2 cellular contexts compared by ENCODE assay signal in the genomic region with DNA sequence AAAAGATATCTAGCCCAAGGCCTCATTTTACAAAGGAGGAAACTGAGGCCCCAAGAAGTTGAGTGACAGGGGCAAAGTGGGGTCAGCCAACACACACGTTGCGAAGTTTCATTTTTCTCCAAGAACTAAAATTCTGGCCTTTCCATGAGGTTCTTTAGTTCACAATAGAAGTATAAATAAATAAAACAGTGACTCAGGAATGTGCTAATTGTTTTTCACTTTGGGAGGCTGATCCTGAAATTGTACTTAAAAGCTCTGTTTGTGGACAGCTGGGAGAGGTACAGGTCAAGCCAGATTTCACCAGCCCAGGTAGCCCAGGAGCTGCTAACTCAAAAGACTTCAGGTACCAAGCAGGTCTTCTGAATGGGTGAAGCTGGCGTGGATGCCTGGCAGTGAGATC.
TF ChIP-seq lines count a peak whose summit lies in the region.

No MANE protein-coding gene starts in this region.

TF ChIP-seq in IMR-90, 13 proteins besides CTCF, POLR2A, EP300 and RAD21:
- no peak for TF ChIP-seq NFE2L2 (IDR thresholded peaks at IDR 0.05; ENCODE audit: low read depth, low read length)
- no peak for TF ChIP-seq MAFK (IDR thresholded peaks at IDR 0.05; ENCODE audit: low read depth, low read length)
- TF ChIP-seq CHD1 (IDR thresholded peaks at IDR 0.05; ENCODE audit: low read depth, low read length): no peak
- TF ChIP-seq FOS (IDR thresholded peaks at IDR 0.05; ENCODE audit: low read depth, low read length): no peak
- TF ChIP-seq RCOR1 (IDR thresholded peaks at IDR 0.05; ENCODE audit: insufficient replicate concordance, low read length): no peak
- TF ChIP-seq, protein P1, sequence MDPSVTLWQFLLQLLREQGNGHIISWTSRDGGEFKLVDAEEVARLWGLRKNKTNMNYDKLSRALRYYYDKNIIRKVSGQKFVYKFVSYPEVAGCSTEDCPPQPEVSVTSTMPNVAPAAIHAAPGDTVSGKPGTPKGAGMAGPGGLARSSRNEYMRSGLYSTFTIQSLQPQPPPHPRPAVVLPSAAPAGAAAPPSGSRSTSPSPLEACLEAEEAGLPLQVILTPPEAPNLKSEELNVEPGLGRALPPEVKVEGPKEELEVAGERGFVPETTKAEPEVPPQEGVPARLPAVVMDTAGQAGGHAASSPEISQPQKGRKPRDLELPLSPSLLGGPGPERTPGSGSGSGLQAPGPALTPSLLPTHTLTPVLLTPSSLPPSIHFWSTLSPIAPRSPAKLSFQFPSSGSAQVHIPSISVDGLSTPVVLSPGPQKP (IDR thresholded peaks at IDR 0.05; ENCODE audit: borderline replicate concordance, low read depth, low read length): no peak
- TF ChIP-seq MAZ (IDR thresholded peaks at IDR 0.05; ENCODE audit: borderline replicate concordance, low read depth, low read length): no peak
- TF ChIP-seq BHLHE40 (IDR thresholded peaks at IDR 0.05; ENCODE audit: low read depth, low read length): no peak
- TF ChIP-seq CEBPB (IDR thresholded peaks at IDR 0.05; ENCODE audit: low read depth, low read length): no peak
- TF ChIP-seq SMC3 (IDR thresholded peaks at IDR 0.05; ENCODE audit: low read depth, low read length): no peak
- no peak for TF ChIP-seq RFX5 (IDR thresholded peaks at IDR 0.05; ENCODE audit: low read depth, low read length)
- no peak for TF ChIP-seq MXI1 (IDR thresholded peaks at IDR 0.05; ENCODE audit: borderline replicate concordance, low read depth, low read length)
- TF ChIP-seq, protein P2, sequence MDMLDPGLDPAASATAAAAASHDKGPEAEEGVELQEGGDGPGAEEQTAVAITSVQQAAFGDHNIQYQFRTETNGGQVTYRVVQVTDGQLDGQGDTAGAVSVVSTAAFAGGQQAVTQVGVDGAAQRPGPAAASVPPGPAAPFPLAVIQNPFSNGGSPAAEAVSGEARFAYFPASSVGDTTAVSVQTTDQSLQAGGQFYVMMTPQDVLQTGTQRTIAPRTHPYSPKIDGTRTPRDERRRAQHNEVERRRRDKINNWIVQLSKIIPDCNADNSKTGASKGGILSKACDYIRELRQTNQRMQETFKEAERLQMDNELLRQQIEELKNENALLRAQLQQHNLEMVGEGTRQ (IDR thresholded peaks at IDR 0.05; ENCODE audit: low read depth, low read length): no peak
TF ChIP-seq in IMR-90: peak in this region for 0.

TF ChIP-seq in endothelial cell of umbilical vein, 7 proteins besides CTCF, POLR2A, EP300 and RAD21:
- TF ChIP-seq POLR2AphosphoS5 (IDR thresholded peaks at IDR 0.05; ENCODE audit: insufficient read depth, low read depth, low read length) (no peak), EZH2 (IDR thresholded peaks at IDR 0.05; ENCODE audit: borderline replicate concordance, low read depth, low read length, severe bottlenecking) (no peak), JUN (IDR thresholded peaks at IDR 0.05; ENCODE audit: borderline replicate concordance, insufficient read depth, insufficient read length, low read depth) (no peak), GATA2 (IDR thresholded peaks at IDR 0.05; ENCODE audit: insufficient read depth, insufficient read length, low read depth, low read length) (no peak), MYC (IDR thresholded peaks at IDR 0.05; ENCODE audit: low read depth, low read length) (no peak), FOS (IDR thresholded peaks at IDR 0.05; ENCODE audit: borderline replicate concordance, insufficient read depth, low read length) (no peak)
- TF ChIP-seq, protein P3, sequence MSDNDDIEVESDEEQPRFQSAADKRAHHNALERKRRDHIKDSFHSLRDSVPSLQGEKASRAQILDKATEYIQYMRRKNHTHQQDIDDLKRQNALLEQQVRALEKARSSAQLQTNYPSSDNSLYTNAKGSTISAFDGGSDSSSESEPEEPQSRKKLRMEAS (IDR thresholded peaks at IDR 0.05; ENCODE audit: insufficient read depth, insufficient read length): no peak
